12 cellular contexts compared by ENCODE assay signal in the genomic region with DNA sequence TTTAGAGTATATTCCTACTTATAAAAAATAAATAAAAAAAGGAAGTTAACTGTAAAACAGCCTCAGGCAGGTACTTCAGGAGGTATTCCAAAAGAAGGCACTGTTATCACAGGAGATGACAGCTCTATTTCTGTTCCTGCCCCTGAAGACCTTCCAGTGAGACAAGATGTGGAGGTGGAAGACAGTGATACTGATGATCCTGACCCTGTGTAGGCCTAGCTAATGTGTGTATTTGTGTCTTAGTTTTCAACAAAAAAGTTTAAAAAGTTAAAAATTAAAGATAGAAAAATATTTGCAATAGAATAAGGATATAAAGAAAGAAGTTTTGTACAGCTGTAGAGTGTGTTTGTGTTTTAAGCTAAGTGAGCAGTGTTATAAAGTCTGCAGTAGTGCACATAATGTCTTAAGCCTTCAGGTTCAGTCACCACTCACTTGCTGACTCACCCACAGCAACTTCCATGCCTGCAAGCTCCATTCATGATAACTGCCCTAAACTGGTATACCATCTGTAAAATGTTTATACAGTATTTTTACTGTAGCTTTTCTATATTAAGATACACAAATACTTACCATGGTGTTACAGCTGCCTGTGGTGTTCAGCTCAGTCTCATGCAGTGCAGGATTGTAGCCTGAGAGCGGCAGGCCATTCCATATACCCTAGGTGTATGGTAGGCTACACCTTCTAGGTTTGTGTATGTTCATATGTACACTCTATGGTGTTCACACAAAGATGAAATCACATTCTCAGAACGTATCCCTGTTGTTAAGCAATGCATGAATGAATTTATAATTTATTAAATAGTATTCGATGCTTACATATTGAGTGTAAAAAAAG.
DNase-seq lines count a peak whose midpoint lies in the region; ATAC-seq and TF ChIP-seq lines count a peak whose summit lies in the region.
"Had no signal": no experiment of that assay in that cellular context is flagged by ENCODE, and none has a peak within 500 bp of the region (broad histone marks: within the 10 kb centered on the region; RNA-seq: fewer than 3 reads in every experiment).

No MANE protein-coding gene starts in this region.

- H2AFZ ChIP-seq in IMR-90 (replicated peaks; ENCODE audit: low read length, poor library complexity): no peak overlapping the region

- DNase-seq in AG08395 (ENCODE audit: low spot score) (peak; percentile 36), IMR-90 (peak; percentile 98), astrocyte of the hippocampus (ENCODE audit: low read depth, low spot score) (peak; percentile 77), islet precursor cell (peak; percentile 59), OCI-M2 (lab: John Stamatoyannopoulos, UW; ENCODE audit: unreplicated experiment) (no peak), ovary (no peak)
- no peak for DNase-seq in stimulated activated CD4-positive, alpha-beta T cell treated with anti-CD3 and anti-CD28 coated beads, Interleukin-2, amount 100 ng/mL, for 48 hours
- DNase-seq: CD4-positive, alpha-beta memory T cell; heart right ventricle; NCI-H510A; stimulated activated CD4-positive, alpha-beta T cell treated with anti-CD3 and anti-CD28 coated beads, Interleukin-2, amount 100 ng/mL, for 24 hours had no signal

- peak overlapping the region; percentile 72; the same call in 1 of the 2 replicates for H3K4ac ChIP-seq in IMR-90 (ENCODE audit: low read depth, low read length)

- BruUV-seq in IMR-90 (replicated peaks; lab: Mats Ljungman, UMichigan): no TSS peak

- ATAC-seq in IMR-90 (ENCODE audit: low read depth) (peak; percentile 97), HG03045 (IDR thresholded peaks at IDR 0.05; ENCODE audit: unreplicated experiment) (no peak)

- no peak overlapping the region for H2AK9ac ChIP-seq in IMR-90 (replicated peaks; ENCODE audit: low read depth, low read length, poor library complexity)

- TF ChIP-seq EP300 in ovary (IDR thresholded peaks at IDR 0.05): no peak

- H3K23ac ChIP-seq in IMR-90 (ENCODE audit: low read depth, low read length): peak overlapping the region; percentile 80; the same call in 1 of the 2 replicates

- no peak for TF ChIP-seq CTCF in IMR-90 (conservative IDR thresholded peaks at IDR 0.05; ENCODE audit: low read depth, low read length)
- no peak for TF ChIP-seq CTCF in ovary (IDR thresholded peaks at IDR 0.05)

- dilution Hi-C loops in IMR-90 (cut with HindIII; ENCODE audit: low sequenced_read_pairs, unreplicated experiment): no loop called here

- peaks cover 3% of the 10 kb centered on the region; the same call in 1 of the 2 replicates for H4K20me1 ChIP-seq in IMR-90 (ENCODE audit: insufficient read depth, low read length)

- no peak overlapping the region for H2BK15ac ChIP-seq in IMR-90 (ENCODE audit: low read depth, low read length)

- H4K91ac ChIP-seq in IMR-90 (ENCODE audit: insufficient read depth, low read depth, low read length): peak overlapping the region; percentile 49; the same call in 1 of the 2 replicates

- WGBS in IMR-90 (ENCODE audit: extremely low coverage in 2 of 2, insufficient read length in 1 of 2), 2 experiments: no CpG with 5 or more reads among the region's 3 CpGs
- WGBS in ovary, 3 donors: 88 to 92% (median 92%) methylated on average over 3 of the region's 3 CpGs

- H4K8ac ChIP-seq in IMR-90 (ENCODE audit: low read depth in 2 of 2, low read length in 2 of 2): peak overlapping the region in 1 of 2 experiments; percentile 62; a peak in 1 of 4 replicates

- no peaks in the 10 kb centered on the region for H3K36me3 ChIP-seq in IMR-90 (ENCODE audit: control insufficient read depth, insufficient read depth, low read length)
- no peaks in the 10 kb centered on the region for H3K36me3 ChIP-seq in ovary

- in situ Hi-C loops in IMR-90 (cut with MboI; ENCODE audit: low sequenced_read_pairs): no loop called here

- intact Hi-C loops in IMR-90 (cut with micrococcal nuclease): loop anchor here (1.0 to 2.0 kb wide), 2 partner anchors 64 to 120 kb away; a partner anchor contains a TSS
- intact Hi-C loops in ovary (cut with DNase I): no loop called here

- H3K56ac ChIP-seq in IMR-90 (ENCODE audit: extremely low read depth, insufficient read depth, low read length): peak overlapping the region; percentile 60; the same call in 1 of the 2 replicates

- H3K9me1 ChIP-seq in IMR-90 (ENCODE audit: insufficient read depth, low read length): peaks cover 3% of the 10 kb centered on the region

- peak overlapping the region; percentile 81; the same call in 1 of the 2 replicates for H3K27ac ChIP-seq in IMR-90 (ENCODE audit: insufficient read depth, low read length)
- no peak overlapping the region for H3K27ac ChIP-seq in ovary

- peak overlapping the region; percentile 56 for H3K4me2 ChIP-seq in IMR-90 (ENCODE audit: low read depth, low read length)

- peak overlapping the region; percentile 48; the same call in 1 of the 2 replicates for H2AK5ac ChIP-seq in IMR-90 (ENCODE audit: low read depth, low read length)

- CTCF ChIA-PET in IMR-90 (lab: Yijun Ruan, JAX): interaction anchor here (0.7 to 1.2 kb wide), 6 partner anchors 9 to 61 kb away, joined by 3 to 4 read pairs (median 4); no protein-coding TSS in a partner anchor

- H3K27me3 ChIP-seq in IMR-90 (ENCODE audit: control insufficient read depth, insufficient read depth, low read length): no peaks in the 10 kb centered on the region
- H3K27me3 ChIP-seq in ovary: no peaks in the 10 kb centered on the region
- H3K27me3 ChIP-seq: heart right ventricle had no signal

- H2BK120ac ChIP-seq in IMR-90 (ENCODE audit: low read depth, low read length): peak overlapping the region; percentile 76

- H3K4me1 ChIP-seq in IMR-90 (ENCODE audit: control insufficient read depth, insufficient read depth, low read length) (no peaks in the 10 kb centered on the region), ovary (ENCODE audit: insufficient read depth) (peaks cover 5% of the 10 kb centered on the region)

- H2BK5ac ChIP-seq in IMR-90 (ENCODE audit: low read depth, low read length, poor library complexity, severe bottlenecking): peak overlapping the region; percentile 98

- 0 out of 2 replicates have a peak overlapping the region, but pooled peaks have one; percentile 37 for H4K5ac ChIP-seq in IMR-90 (ENCODE audit: low read depth, low read length)

- H3K14ac ChIP-seq in IMR-90 (replicated peaks; ENCODE audit: low read depth, low read length): peak overlapping the region; percentile 57; the same call in 1 of the 2 replicates

- TF ChIP-seq POLR2A in IMR-90 (IDR thresholded peaks at IDR 0.05; ENCODE audit: low read depth, low read length) (no peak), ovary (IDR thresholded peaks at IDR 0.05) (no peak)

- H2BK20ac ChIP-seq in IMR-90 (ENCODE audit: low read depth, low read length): peak overlapping the region; percentile 72; the same call in 1 of the 2 replicates

- H3K79me1 ChIP-seq in IMR-90 (ENCODE audit: low read depth in 1 of 2, low read length in 2 of 2): peaks cover 9 to 24% of the 10 kb centered on the region in 2 experiments

- H3K4me3 ChIP-seq in IMR-90 (ENCODE audit: insufficient read depth, low read depth, low read length) (no peak overlapping the region), ovary (no peak overlapping the region)
- H3K4me3 ChIP-seq: heart right ventricle had no signal

- H3K9ac ChIP-seq in IMR-90 (ENCODE audit: low read depth, low read length): no peak overlapping the region

- POLR2A ChIA-PET in IMR-90 (lab: Charles Lee; ENCODE audit: unreplicated experiment): no interaction called here

- no peaks in the 10 kb centered on the region for H3K9me3 ChIP-seq in IMR-90 (ENCODE audit: control insufficient read depth, insufficient read depth, low read length)
- H3K9me3 ChIP-seq in ovary: no peaks in the 10 kb centered on the region
- H3K9me3 ChIP-seq: heart right ventricle had no signal

- peak; percentile 20 for TF ChIP-seq RAD21 in IMR-90 (IDR thresholded peaks at IDR 0.05; ENCODE audit: low read length)

- H3K18ac ChIP-seq in IMR-90 (ENCODE audit: low read depth, low read length): peak overlapping the region; percentile 73; the same call in 1 of the 2 replicates

TF ChIP-seq in IMR-90, 13 proteins besides CTCF, POLR2A, EP300 and RAD21:
- TF ChIP-seq FOS (IDR thresholded peaks at IDR 0.05; ENCODE audit: low read depth, low read length): peak; percentile 81
- peak; percentile 12; the same call in 1 of the 2 replicates for TF ChIP-seq CEBPB (IDR thresholded peaks at IDR 0.05; ENCODE audit: low read depth, low read length)
- no peak for TF ChIP-seq RCOR1 (IDR thresholded peaks at IDR 0.05; ENCODE audit: insufficient replicate concordance, low read length)
- peak; percentile 69; the same call in 1 of the 2 replicates for TF ChIP-seq NFE2L2 (IDR thresholded peaks at IDR 0.05; ENCODE audit: low read depth, low read length)
- TF ChIP-seq MAFK (IDR thresholded peaks at IDR 0.05; ENCODE audit: low read depth, low read length): peak; percentile 53; the same call in 1 of the 2 replicates
- TF ChIP-seq BHLHE40 (IDR thresholded peaks at IDR 0.05; ENCODE audit: low read depth, low read length): no peak; the same call in 1 of the 2 replicates
- peak; percentile 73; the same call in 1 of the 2 replicates for TF ChIP-seq CHD1 (IDR thresholded peaks at IDR 0.05; ENCODE audit: low read depth, low read length)
- TF ChIP-seq, protein P1, sequence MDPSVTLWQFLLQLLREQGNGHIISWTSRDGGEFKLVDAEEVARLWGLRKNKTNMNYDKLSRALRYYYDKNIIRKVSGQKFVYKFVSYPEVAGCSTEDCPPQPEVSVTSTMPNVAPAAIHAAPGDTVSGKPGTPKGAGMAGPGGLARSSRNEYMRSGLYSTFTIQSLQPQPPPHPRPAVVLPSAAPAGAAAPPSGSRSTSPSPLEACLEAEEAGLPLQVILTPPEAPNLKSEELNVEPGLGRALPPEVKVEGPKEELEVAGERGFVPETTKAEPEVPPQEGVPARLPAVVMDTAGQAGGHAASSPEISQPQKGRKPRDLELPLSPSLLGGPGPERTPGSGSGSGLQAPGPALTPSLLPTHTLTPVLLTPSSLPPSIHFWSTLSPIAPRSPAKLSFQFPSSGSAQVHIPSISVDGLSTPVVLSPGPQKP (IDR thresholded peaks at IDR 0.05; ENCODE audit: borderline replicate concordance, low read depth, low read length): no peak
- no peak for TF ChIP-seq MAZ (IDR thresholded peaks at IDR 0.05; ENCODE audit: borderline replicate concordance, low read depth, low read length)
- TF ChIP-seq MXI1 (IDR thresholded peaks at IDR 0.05; ENCODE audit: borderline replicate concordance, low read depth, low read length): peak; percentile 67; the same call in 1 of the 2 replicates

Comparison
In these comparisons a context has a peak if more than half of its experiments do, and no peak if none do; other contexts are left out.
1. DNase-seq: peak in AG08395 (single experiment), IMR-90 (single experiment), astrocyte of the hippocampus (single experiment) and islet precursor cell (single experiment); none in OCI-M2 (single experiment), stimulated activated CD4-positive, alpha-beta T cell treated with anti-CD3 and anti-CD28 coated beads, Interleukin-2, amount 100 ng/mL, for 48 hours (0 of 2) and ovary (0 of 5).